8 cellular contexts compared by ENCODE assay signal in genomic region chr5:168679515-168679920, GRCh38.
DNase-seq lines count a peak whose midpoint lies in the region; ATAC-seq and TF ChIP-seq lines count a peak whose summit lies in the region.

No MANE protein-coding gene starts in this region.

- H3K79me2 ChIP-seq in hepatocyte: no peaks in the 10 kb centered on the region

- H3K9me3 ChIP-seq in ascending aorta (no peaks in the 10 kb centered on the region), hepatocyte (ENCODE audit: low read depth) (no peaks in the 10 kb centered on the region)

- H3K9me2 ChIP-seq in hepatocyte (replicated peaks; ENCODE audit: insufficient read depth): no peaks in the 10 kb centered on the region

- no peak overlapping the region for H2AFZ ChIP-seq in hepatocyte

- DNase-seq in COR-L47 (lab: John Stamatoyannopoulos, UW) (peak; percentile 48), NAMALWA (ENCODE audit: low spot score) (peak; percentile 75), T follicular helper cell (ENCODE audit: low read depth) (peak; percentile 37), ascending aorta (ENCODE audit: low spot score in 2 of 2) (peak in 1 of 2 donors; percentile 83), hepatocyte (ENCODE audit: low spot score) (peak; percentile 86), sciatic nerve (ENCODE audit: low spot score) (peak; percentile 89)

- H3K4me2 ChIP-seq in hepatocyte: no peak overlapping the region

- ATAC-seq in GM21576 (IDR thresholded peaks at IDR 0.05; ENCODE audit: unreplicated experiment) (peak; percentile 54), sciatic nerve (peak; percentile 74), GM19467 (IDR thresholded peaks at IDR 0.05; ENCODE audit: unreplicated experiment) (no peak)

- H3K27me3 ChIP-seq in ascending aorta (no peaks in the 10 kb centered on the region), hepatocyte (no peaks in the 10 kb centered on the region)

- TF ChIP-seq CTCF in ascending aorta (IDR thresholded peaks at IDR 0.05): peak; percentile 68 to 94 (median 83)
- peak; percentile 95 for TF ChIP-seq CTCF in hepatocyte (IDR thresholded peaks at IDR 0.05; ENCODE audit: poor library complexity)

- no peaks in the 10 kb centered on the region for H3K36me3 ChIP-seq in ascending aorta
- H3K36me3 ChIP-seq in hepatocyte (replicated peaks; ENCODE audit: insufficient read depth, low read depth): no peaks in the 10 kb centered on the region

- no peaks in the 10 kb centered on the region for H4K20me1 ChIP-seq in hepatocyte (ENCODE audit: insufficient read depth, poor library complexity, severe bottlenecking)

- WGBS in hepatocyte (ENCODE audit: low lambda C conversion rate, missing lambda C conversion rate): 7% methylated on average over 9 of the region's 9 CpGs

- no peak overlapping the region for H3K4me3 ChIP-seq in ascending aorta
- no peak overlapping the region for H3K4me3 ChIP-seq in hepatocyte

- intact Hi-C loops in ascending aorta (cut with DNase I) (loop anchor here (1.0 kb wide), 1 partner anchor 623 kb away; no protein-coding TSS in a partner anchor), sciatic nerve (cut with DNase I) (no loop called here)

- H3K4me1 ChIP-seq in ascending aorta (peaks cover 0 to 3% of the 10 kb centered on the region in 2 donors), hepatocyte (ENCODE audit: insufficient read depth) (no peaks in the 10 kb centered on the region)

- no peak overlapping the region for H3K27ac ChIP-seq in ascending aorta
- H3K27ac ChIP-seq in hepatocyte: no peak overlapping the region
